Comparison of ENCODE assay signal across 8 cellular contexts in the genomic region with DNA sequence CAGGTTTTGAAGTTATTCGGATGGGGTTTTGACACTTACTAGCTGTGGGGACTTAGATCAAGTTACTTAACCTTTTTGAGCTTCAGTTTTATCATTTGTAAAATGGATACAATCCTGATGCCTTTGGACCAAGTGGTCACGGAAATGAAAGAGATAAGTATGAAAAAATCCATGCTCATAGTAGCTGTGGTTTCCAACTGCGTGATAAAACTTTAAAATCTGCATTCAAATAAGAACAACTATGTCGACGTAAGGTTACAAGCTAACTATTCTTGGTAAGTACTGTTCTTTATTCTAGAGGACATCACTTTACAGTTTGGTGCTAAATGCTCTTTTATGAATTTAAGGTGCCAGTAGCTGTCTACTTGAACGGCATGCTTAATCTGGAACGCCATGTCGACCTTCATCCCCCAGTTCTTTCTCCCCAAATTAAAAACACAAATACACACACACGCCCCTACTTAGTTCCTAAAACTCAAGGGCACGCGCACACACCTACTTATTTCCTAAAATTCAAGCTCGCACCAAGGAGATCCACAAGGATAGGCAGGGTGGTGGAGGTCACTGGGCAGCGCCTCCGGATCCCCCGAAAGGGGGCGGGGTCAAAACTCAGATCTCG. TPM values are rescaled to one million over a fixed set of nuclear protein-coding genes. Genes with fewer than 3 reads are reported as not detected.
DNase-seq lines count a peak whose midpoint lies in the region; ATAC-seq and TF ChIP-seq lines count a peak whose summit lies in the region.

No MANE protein-coding gene starts in this region.

- no peaks in the 10 kb centered on the region for H3K27me3 Mint-ChIP-seq in CD4-positive, CD25-positive, alpha-beta regulatory T cell
- no peaks in the 10 kb centered on the region for H3K27me3 Mint-ChIP-seq in neural progenitor cell (ENCODE audit: insufficient read depth, low read depth)

- H4K20me1 ChIP-seq in OCI-LY1 (ENCODE audit: insufficient read depth, low read length) (no peaks in the 10 kb centered on the region), neural progenitor cell (ENCODE audit: low read depth) (peaks cover 35% of the 10 kb centered on the region)

- H3K4me3 ChIP-seq in CD4-positive, CD25-positive, alpha-beta regulatory T cell (ENCODE audit: low read depth, low read length), result peak overlapping the region; percentile 83
- peak overlapping the region; percentile 80 for H3K4me3 ChIP-seq in OCI-LY1 (ENCODE audit: low read depth, low read length, poor library complexity, severe bottlenecking)
- H3K4me3 ChIP-seq in endocrine pancreas (ENCODE audit: control insufficient read depth, insufficient read depth, low read length), result peak overlapping the region; percentile 94
- H3K4me3 ChIP-seq in neural progenitor cell, result peak overlapping the region; percentile 68

- no peaks in the 10 kb centered on the region for H3K27me3 ChIP-seq in CD4-positive, CD25-positive, alpha-beta regulatory T cell (ENCODE audit: control insufficient read depth, insufficient read depth, low read length)
- H3K27me3 ChIP-seq in OCI-LY1 (ENCODE audit: insufficient read depth, low read length) (no peaks in the 10 kb centered on the region), endocrine pancreas (ENCODE audit: control insufficient read depth, insufficient read depth, low read length) (no peaks in the 10 kb centered on the region), neural progenitor cell (no peaks in the 10 kb centered on the region)

- peak overlapping the region; percentile 98 for H3K4me2 ChIP-seq in OCI-LY1 (ENCODE audit: low read length)
- peak overlapping the region; percentile 90 for H3K4me2 ChIP-seq in neural progenitor cell

- H3K4me1 Mint-ChIP-seq in CD4-positive, CD25-positive, alpha-beta regulatory T cell, result peaks cover 26 to 68% (median 43%) of the 10 kb centered on the region in 4 donors
- H3K4me1 Mint-ChIP-seq in neural progenitor cell, result peaks cover 29% of the 10 kb centered on the region

- H3K79me2 ChIP-seq in OCI-LY1 (ENCODE audit: insufficient read depth, low read length), result peaks cover 40% of the 10 kb centered on the region
- peaks cover 80% of the 10 kb centered on the region for H3K79me2 ChIP-seq in neural progenitor cell (ENCODE audit: low read depth)

- peaks cover 15% of the 10 kb centered on the region for H3K36me3 Mint-ChIP-seq in CD4-positive, CD25-positive, alpha-beta regulatory T cell
- H3K36me3 Mint-ChIP-seq in neural progenitor cell, result peaks cover 23% of the 10 kb centered on the region

- peak overlapping the region; percentile 99 for H3K27ac ChIP-seq in CD4-positive, CD25-positive, alpha-beta regulatory T cell (ENCODE audit: insufficient read depth, low read length, poor library complexity, severe bottlenecking)
- peak overlapping the region; percentile 91 for H3K27ac ChIP-seq in OCI-LY1 (ENCODE audit: low read depth, low read length, poor library complexity, severe bottlenecking)
- no peak overlapping the region for H3K27ac ChIP-seq in neural progenitor cell

- ATAC-seq in CD4-positive, CD25-positive, alpha-beta regulatory T cell (ENCODE audit: low read depth in 2 of 2), result no peak
- ATAC-seq in HG02571 (IDR thresholded peaks at IDR 0.05; ENCODE audit: unreplicated experiment), result no peak
- no peak for ATAC-seq in GM19023 (IDR thresholded peaks at IDR 0.05; ENCODE audit: unreplicated experiment)

- H3K4me1 ChIP-seq in CD4-positive, CD25-positive, alpha-beta regulatory T cell (ENCODE audit: control insufficient read depth, insufficient read depth, low read length, poor library complexity, severe bottlenecking), result peaks cover 44% of the 10 kb centered on the region
- H3K4me1 ChIP-seq in OCI-LY1 (ENCODE audit: insufficient read depth, low read length, severe bottlenecking), result peaks cover 47% of the 10 kb centered on the region
- H3K4me1 ChIP-seq in endocrine pancreas (ENCODE audit: control insufficient read depth, insufficient read depth, low read length), result no peaks in the 10 kb centered on the region
- peaks cover 29% of the 10 kb centered on the region for H3K4me1 ChIP-seq in neural progenitor cell

- peak overlapping the region; percentile 91 to 99 (median 98) for H3K4me3 Mint-ChIP-seq in CD4-positive, CD25-positive, alpha-beta regulatory T cell
- H3K4me3 Mint-ChIP-seq in neural progenitor cell, result peak overlapping the region; percentile 92

- DNase-seq in CD4-positive, CD25-positive, alpha-beta regulatory T cell, result no peak
- no peak for DNase-seq in neural progenitor cell (ENCODE audit: low spot score)
- DNase-seq in NCI-H345 (lab: John Stamatoyannopoulos, UW), result no peak
- DNase-seq in activated effector memory CD4-positive, alpha-beta T cell treated with anti-CD3 and anti-CD28 coated beads, Interleukin-2, amount 50 U/mL, for 16 hours, result no peak

- no peaks in the 10 kb centered on the region for H3K9me2 ChIP-seq in OCI-LY1 (ENCODE audit: low read depth, low read length)

- peaks cover 8% of the 10 kb centered on the region for H3K36me3 ChIP-seq in CD4-positive, CD25-positive, alpha-beta regulatory T cell (ENCODE audit: control insufficient read depth, insufficient read depth, low read length)
- H3K36me3 ChIP-seq in OCI-LY1 (ENCODE audit: insufficient read depth, low read length), result 0 out of 2 replicates have a peak, but pooled peaks cover 6% of the 10 kb centered on the region
- H3K36me3 ChIP-seq in endocrine pancreas (ENCODE audit: control insufficient read depth, insufficient read depth, low read length), result no peaks in the 10 kb centered on the region
- no peaks in the 10 kb centered on the region for H3K36me3 ChIP-seq in neural progenitor cell

- no peaks in the 10 kb centered on the region for H3K9me3 ChIP-seq in CD4-positive, CD25-positive, alpha-beta regulatory T cell (ENCODE audit: control insufficient read depth in 2 of 2, low read length in 2 of 2)
- H3K9me3 ChIP-seq in OCI-LY1 (ENCODE audit: low read length), result no peaks in the 10 kb centered on the region
- no peaks in the 10 kb centered on the region for H3K9me3 ChIP-seq in endocrine pancreas (ENCODE audit: control insufficient read depth, low read length)
- no peaks in the 10 kb centered on the region for H3K9me3 ChIP-seq in neural progenitor cell (ENCODE audit: low read depth)

- H3F3A ChIP-seq in OCI-LY1 (ENCODE audit: insufficient read depth, low read length) (no peaks in the 10 kb centered on the region), neural progenitor cell (ENCODE audit: low read depth) (peaks cover 37% of the 10 kb centered on the region)

- H3K27ac Mint-ChIP-seq in CD4-positive, CD25-positive, alpha-beta regulatory T cell, result peak overlapping the region; percentile 98 to 99 (median 98)
- H3K27ac Mint-ChIP-seq in neural progenitor cell, result peak overlapping the region; percentile 95

- H3K9me3 Mint-ChIP-seq in CD4-positive, CD25-positive, alpha-beta regulatory T cell, result peaks cover 0 to 5% (median 0%) of the 10 kb centered on the region in 7 donors
- no peaks in the 10 kb centered on the region for H3K9me3 Mint-ChIP-seq in neural progenitor cell

- no peak for TF ChIP-seq CTCF in OCI-LY1 (IDR thresholded peaks at IDR 0.05; ENCODE audit: low read length)
- no peak for TF ChIP-seq CTCF in neural progenitor cell (IDR thresholded peaks at IDR 0.05)

- no peak overlapping the region for H2AFZ ChIP-seq in OCI-LY1 (ENCODE audit: low read length)
- peak overlapping the region; percentile 53 for H2AFZ ChIP-seq in neural progenitor cell (replicated peaks)

- peak overlapping the region; percentile 84 for H3K9ac ChIP-seq in OCI-LY1 (ENCODE audit: low read length)
- H3K9ac ChIP-seq in endocrine pancreas (ENCODE audit: control insufficient read depth, insufficient read depth, low read length), result no peak overlapping the region
- H3K9ac ChIP-seq in neural progenitor cell, result peak overlapping the region; percentile 41

RNA-seq across cellular contexts. Expression of a gene that starts 0.5 kb away (rescaled TPM):
- total RNA-seq in CD4-positive, CD25-positive, alpha-beta regulatory T cell, result 61.1 TPM
- 10 to 100 TPM; 51.2 to 59.0 (median 56.1) TPM for polyA plus RNA-seq in CD4-positive, CD25-positive, alpha-beta regulatory T cell
- 38.0 and 61.3 TPM in 2 replicates for total RNA-seq in neural progenitor cell (ENCODE audit: low replicate concordance)

RNA-seq across cellular contexts. Expression of a gene that starts 25.5 kb away (rescaled TPM):
- 3.8 TPM for total RNA-seq in CD4-positive, CD25-positive, alpha-beta regulatory T cell
- polyA plus RNA-seq in CD4-positive, CD25-positive, alpha-beta regulatory T cell, result 1 to 10 TPM; 1.0 to 3.3 (median 1.6) TPM
- 17.2 and 27.1 TPM in 2 replicates for total RNA-seq in neural progenitor cell (ENCODE audit: low replicate concordance)
